Comparison of ENCODE assay signal across 17 cellular contexts in the genomic region with DNA sequence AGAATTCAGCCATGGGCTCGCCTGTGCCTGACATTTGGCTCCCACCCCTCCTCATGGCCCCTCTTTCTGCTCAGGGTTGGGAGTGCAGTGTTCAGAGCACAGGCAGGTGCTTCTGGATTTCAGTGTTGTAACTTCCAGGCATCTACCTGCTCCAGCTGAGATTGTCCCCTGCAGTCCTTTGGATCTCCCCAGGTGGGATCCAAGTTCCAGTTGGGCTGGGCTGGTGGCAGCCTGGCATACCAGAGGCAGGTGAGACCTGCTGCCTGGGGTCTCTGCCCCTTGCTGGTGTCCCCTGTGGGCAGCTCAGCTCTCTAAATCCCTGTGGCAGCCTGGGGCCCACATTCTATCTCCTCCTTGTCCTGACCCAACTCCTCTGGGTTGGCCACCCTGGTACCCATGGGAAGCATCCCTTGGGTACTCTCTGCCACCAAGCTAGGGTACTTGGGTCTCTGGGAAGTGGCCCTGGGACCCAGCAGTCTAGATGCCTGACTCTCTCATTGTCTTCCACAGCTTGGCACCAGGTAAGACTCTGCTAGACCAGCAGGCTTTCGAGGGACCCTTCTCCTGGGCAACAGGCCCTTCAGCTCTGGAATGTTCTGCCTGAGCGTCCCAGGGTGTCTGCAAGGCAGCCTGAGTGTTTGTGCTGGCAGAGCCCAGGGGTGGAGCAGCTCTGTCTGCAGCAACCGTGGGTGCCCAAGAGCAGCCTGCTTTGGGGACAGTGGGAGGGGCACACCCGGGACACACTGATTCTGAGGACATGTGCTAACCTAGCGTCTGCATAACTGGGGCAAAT. TPM values are rescaled to one million over a fixed set of nuclear protein-coding genes. Genes with fewer than 3 reads are reported as not detected.
DNase-seq lines count a peak whose midpoint lies in the region; ATAC-seq and TF ChIP-seq lines count a peak whose summit lies in the region.
"Had no signal": no experiment of that assay in that cellular context is flagged by ENCODE, and none has a peak within 500 bp of the region (broad histone marks: within the 10 kb centered on the region; RNA-seq: fewer than 3 reads in every experiment).

No MANE protein-coding gene starts in this region.

- H3K27ac ChIP-seq in foreskin keratinocyte = peak overlapping the region; percentile 77
- H3K27ac ChIP-seq in spleen = no peak overlapping the region
- H3K27ac ChIP-seq: colonic mucosa had no signal

- no peaks in the 10 kb centered on the region for H3K36me3 ChIP-seq in spleen
- H3K36me3 ChIP-seq: colonic mucosa had no signal

- ATAC-seq in T-cell (replicated peaks in 1 of 4) (peak; percentile 45 to 57 (median 56)), foreskin keratinocyte (no peak), HG03432 (IDR thresholded peaks at IDR 0.05; ENCODE audit: unreplicated experiment) (no peak)
- ATAC-seq: left lobe of liver; stimulated activated naive CD8-positive, alpha-beta T cell treated with anti-CD3 and anti-CD28 coated beads, Interleukin-15, Interleukin-2, amounts not matched to agents 100 U/mL and 50 U/mL, for 24 hours had no signal

- intact Hi-C loops in spleen (cut with DNase I; ENCODE audit: low total_unique reads) = no loop called here

- H3K36me3 Mint-ChIP-seq in activated CD4-positive, alpha-beta T cell treated with anti-CD3 and anti-CD28 coated beads, Interleukin-2, amount 10 ng/mL, durations not matched to agents 7 days and 5 days (ENCODE audit: low read depth) = no peaks in the 10 kb centered on the region
- no peaks in the 10 kb centered on the region for H3K36me3 Mint-ChIP-seq in T-cell

- H3K4me1 Mint-ChIP-seq in activated CD4-positive, alpha-beta T cell treated with anti-CD3 and anti-CD28 coated beads, Interleukin-2, amount 10 ng/mL, durations not matched to agents 7 days and 5 days = peaks cover 38% of the 10 kb centered on the region
- peaks cover 24 to 33% (median 31%) of the 10 kb centered on the region in 3 donors for H3K4me1 Mint-ChIP-seq in T-cell

- H3K27me3 ChIP-seq in foreskin keratinocyte (no peaks in the 10 kb centered on the region), spleen (replicated peaks in 1 of 7) (peaks cover 0 to 10% (median 0%) of the 10 kb centered on the region in 7 donors)
- H3K27me3 ChIP-seq: colonic mucosa had no signal

- H3K27ac Mint-ChIP-seq in activated CD4-positive, alpha-beta T cell treated with anti-CD3 and anti-CD28 coated beads, Interleukin-2, amount 10 ng/mL, durations not matched to agents 7 days and 5 days = peak overlapping the region; percentile 89
- peak overlapping the region; percentile 90 to 96 for H3K27ac Mint-ChIP-seq in T-cell
- H3K27ac Mint-ChIP-seq: HFFc6 had no signal

- WGBS in spleen, 5 donors = 68 to 85% (median 73%) methylated on average over 4 to 6 of the region's 6 CpGs

- TF ChIP-seq CTCF in foreskin keratinocyte (conservative IDR thresholded peaks at IDR 0.05) = no peak
- no peak for TF ChIP-seq CTCF in spleen (IDR thresholded peaks at IDR 0.05 in 8 of 11, conservative IDR thresholded peaks at IDR 0.05 in 3 of 11)

- DNase-seq in activated CD4-positive, alpha-beta T cell treated with anti-CD3 and anti-CD28 coated beads, Interleukin-2, amount 10 ng/mL, durations not matched to agents 7 days and 5 days = no peak
- no peak for DNase-seq in activated CD4-positive, alpha-beta T cell treated with anti-CD3 and anti-CD28 coated beads, Interleukin-2, amount 50 U/mL, for 1 hour
- no peak for DNase-seq in T-cell
- DNase-seq in foreskin keratinocyte = no peak
- DNase-seq in spleen = peak; percentile 50
- no peak for DNase-seq in NCI-H446 treated with DMSO at 0.1 percent for 48 hours (lab: John Stamatoyannopoulos, UW)
- no peak for DNase-seq in globus pallidus (ENCODE audit: low spot score)
- DNase-seq: ACHN; colonic mucosa; DND-41; HFFc6; nephron progenitor cell; stimulated activated naive CD8-positive, alpha-beta T cell treated with anti-CD3 and anti-CD28 coated beads, Interleukin-15, Interleukin-2, amounts not matched to agents 100 U/mL and 50 U/mL, for 24 hours had no signal

- CTCF ChIA-PET in activated CD4-positive, alpha-beta T cell treated with anti-CD3 and anti-CD28 coated beads, Interleukin-2, amount 10 ng/mL, durations not matched to agents 7 days and 5 days (lab: Charles Lee) = interaction anchor here (1.0 kb wide), 1 partner anchor 12 kb away, joined by 3 read pairs; no protein-coding TSS in a partner anchor
- CTCF ChIA-PET in T-cell (lab: Charles Lee) = no interaction called here

- no peak overlapping the region for H3K4me3 ChIP-seq in spleen
- H3K4me3 ChIP-seq: colonic mucosa had no signal

- POLR2A ChIA-PET in activated CD4-positive, alpha-beta T cell treated with anti-CD3 and anti-CD28 coated beads, Interleukin-2, amount 10 ng/mL, durations not matched to agents 7 days and 5 days (lab: Charles Lee) = no interaction called here
- POLR2A ChIA-PET in T-cell (lab: Charles Lee) = no interaction called here

- no peaks in the 10 kb centered on the region for H3K9me3 ChIP-seq in spleen
- H3K9me3 ChIP-seq: colonic mucosa had no signal

- peaks cover 11% of the 10 kb centered on the region for H3K4me1 ChIP-seq in foreskin keratinocyte
- H3K4me1 ChIP-seq in spleen = peaks cover 0 to 16% (median 6%) of the 10 kb centered on the region in 6 donors
- H3K4me1 ChIP-seq: colonic mucosa had no signal

- TF ChIP-seq POLR2A in spleen (IDR thresholded peaks at IDR 0.05) = no peak

- no peak overlapping the region for H3K4me3 Mint-ChIP-seq in activated CD4-positive, alpha-beta T cell treated with anti-CD3 and anti-CD28 coated beads, Interleukin-2, amount 10 ng/mL, durations not matched to agents 7 days and 5 days
- H3K4me3 Mint-ChIP-seq in T-cell = peak overlapping the region in 2 of 3 donors; percentile 6 to 67
- H3K4me3 Mint-ChIP-seq: HFFc6, nephron progenitor cell had no signal

- no peaks in the 10 kb centered on the region for H3K9me3 Mint-ChIP-seq in activated CD4-positive, alpha-beta T cell treated with anti-CD3 and anti-CD28 coated beads, Interleukin-2, amount 10 ng/mL, durations not matched to agents 7 days and 5 days
- no peaks in the 10 kb centered on the region for H3K9me3 Mint-ChIP-seq in T-cell
- H3K9me3 Mint-ChIP-seq: HFFc6 had no signal

- no peaks in the 10 kb centered on the region for H3K27me3 Mint-ChIP-seq in activated CD4-positive, alpha-beta T cell treated with anti-CD3 and anti-CD28 coated beads, Interleukin-2, amount 10 ng/mL, durations not matched to agents 7 days and 5 days
- H3K27me3 Mint-ChIP-seq in T-cell = no peaks in the 10 kb centered on the region

RNA-seq across cellular contexts. Expression of a gene that starts 42.5 kb away (rescaled TPM):
- total RNA-seq in activated CD4-positive, alpha-beta T cell treated with anti-CD3 and anti-CD28 coated beads, Interleukin-2, amount 10 ng/mL, durations not matched to agents 7 days and 5 days = under 1 TPM; 0.07 to 0.15 TPM
- 1 to 10 TPM in 3 of 5 donors, under 1 TPM in 2; 0.33 to 1.2 (median 1.1) TPM for total RNA-seq in T-cell
- 0.07 and 0.10 TPM in 2 replicates for total RNA-seq in foreskin keratinocyte
- polyA plus RNA-seq in foreskin keratinocyte = 0.04 and 0.06 TPM in 2 replicates
- 1 to 10 TPM in 1 of 7 donors, under 1 TPM in 5, not detected in 1; 0.29 to 1.0 (median 0.77) TPM for total RNA-seq in spleen
- polyA plus RNA-seq in spleen = under 1 TPM; 0.06 to 0.72 (median 0.32) TPM
- total RNA-seq: HFFc6, HT1080, left lobe of liver, MCF 10A had no signal

Comparison
In these comparisons a context has a peak if more than half of its experiments do, and no peak if none do; other contexts are left out.
1. ATAC-seq: peak in T-cell (4 of 4); none in foreskin keratinocyte (single experiment) and HG03432 (single experiment).